9 cellular contexts compared by ENCODE assay signal in the genomic region with DNA sequence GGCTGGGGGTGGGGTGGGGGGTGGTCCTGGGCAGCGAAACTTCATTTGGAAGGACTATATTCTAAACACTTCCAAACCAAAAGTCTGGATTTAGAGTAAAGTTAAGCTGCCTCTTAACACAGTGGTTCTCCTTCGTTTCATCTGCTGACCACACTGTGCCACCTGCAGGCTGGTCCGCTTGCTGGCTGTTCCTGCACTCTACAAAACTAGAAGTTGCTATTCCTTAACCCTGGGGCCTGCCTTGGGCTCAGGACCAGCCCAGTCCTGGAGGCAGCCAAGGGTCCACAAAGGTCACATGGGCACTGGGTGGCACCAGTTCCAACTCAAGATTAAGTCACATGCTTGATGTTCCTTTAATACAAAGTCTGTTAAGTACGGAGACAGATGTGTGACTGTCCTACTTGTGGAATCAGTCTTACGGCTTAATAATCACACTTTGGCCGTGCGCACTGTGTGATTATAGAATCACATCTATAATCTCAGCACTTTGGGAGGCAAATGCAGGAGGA.
DNase-seq lines count a peak whose midpoint lies in the region; ATAC-seq and TF ChIP-seq lines count a peak whose summit lies in the region.
"Had no signal": no experiment of that assay in that cellular context is flagged by ENCODE, and none has a peak within 500 bp of the region (broad histone marks: within the 10 kb centered on the region; RNA-seq: fewer than 3 reads in every experiment).

No MANE protein-coding gene starts in this region.

- TF ChIP-seq CTCF in GM10266 (IDR thresholded peaks at IDR 0.05; ENCODE audit: control insufficient read depth, insufficient read depth, low read depth, missing control alignments) = peak; percentile 64

- H3K4me1 Mint-ChIP-seq in naive thymus-derived CD8-positive, alpha-beta T cell = peaks cover 27 to 66% (median 48%) of the 10 kb centered on the region in 4 donors

- POLR2A ChIA-PET in naive thymus-derived CD8-positive, alpha-beta T cell (lab: Charles Lee) = interaction anchor here (0.7 to 1.0 kb wide), 4 partner anchors 8 to 349 kb away, joined by 3 read pairs; no protein-coding TSS in a partner anchor

- H3K4me1 ChIP-seq in mesenchymal stem cell (ENCODE audit: control insufficient read depth, insufficient read depth, low read depth, low read length) = no peaks in the 10 kb centered on the region

- ATAC-seq in esophagus mucosa = peak; percentile 52
- peak; percentile 45 to 60 for ATAC-seq in naive thymus-derived CD8-positive, alpha-beta T cell
- ATAC-seq in HG02970 (IDR thresholded peaks at IDR 0.05; ENCODE audit: low FRiP score, unreplicated experiment) = no peak

- peaks cover 5 to 12% of the 10 kb centered on the region in 2 experiments for H3K27me3 ChIP-seq in mesenchymal stem cell (ENCODE audit: control insufficient read depth in 1 of 2, insufficient read depth in 1 of 2, low read length in 2 of 2)

- no peak overlapping the region for H4K8ac ChIP-seq in mesenchymal stem cell (ENCODE audit: low read length)

- no peak overlapping the region for H3K14ac ChIP-seq in mesenchymal stem cell (ENCODE audit: low read length in 2 of 2)

- no peak overlapping the region for H3K9ac ChIP-seq in mesenchymal stem cell (ENCODE audit: low read length)

- H3K79me1 ChIP-seq in mesenchymal stem cell (replicated peaks; ENCODE audit: low read length, poor library complexity, severe bottlenecking) = no peaks in the 10 kb centered on the region

- no peak overlapping the region for H2BK15ac ChIP-seq in mesenchymal stem cell (ENCODE audit: low read depth, poor library complexity, severe bottlenecking)

- H3K36me3 Mint-ChIP-seq in naive thymus-derived CD8-positive, alpha-beta T cell = peaks cover 0 to 2% (median 0%) of the 10 kb centered on the region in 3 donors

- H3K4me3 ChIP-seq in mesenchymal stem cell (ENCODE audit: insufficient read depth in 1 of 2, low read depth in 1 of 2, low read length in 2 of 2) = no peak overlapping the region

- WGBS in mesenchymal stem cell = 75% methylated on average over 6 of the region's 7 CpGs

- H2AK5ac ChIP-seq in mesenchymal stem cell (ENCODE audit: low read length, severe bottlenecking) = no peak overlapping the region

- H3K36me3 ChIP-seq in mesenchymal stem cell (ENCODE audit: control insufficient read depth in 1 of 2, insufficient read depth in 2 of 2, low read depth in 1 of 2, low read length in 2 of 2) = no peaks in the 10 kb centered on the region

- no peak overlapping the region for H3K23ac ChIP-seq in mesenchymal stem cell (ENCODE audit: low read length in 2 of 2)

- no peak overlapping the region for H3K4me3 Mint-ChIP-seq in naive thymus-derived CD8-positive, alpha-beta T cell
- H3K4me3 Mint-ChIP-seq: dendritic cell treated with granulocyte-macrophage colony-stimulating factor and Interleukin-4, amounts not matched to agents 40 ng/mL and 50 ng/mL, for 4 days had no signal

- no peaks in the 10 kb centered on the region for H3K9me3 Mint-ChIP-seq in naive thymus-derived CD8-positive, alpha-beta T cell
- H3K9me3 Mint-ChIP-seq: dendritic cell treated with granulocyte-macrophage colony-stimulating factor and Interleukin-4, amounts not matched to agents 40 ng/mL and 50 ng/mL, for 4 days had no signal

- H4K91ac ChIP-seq in mesenchymal stem cell (ENCODE audit: low read length) = no peak overlapping the region

- H3K27me3 Mint-ChIP-seq in naive thymus-derived CD8-positive, alpha-beta T cell = no peaks in the 10 kb centered on the region
- H3K27me3 Mint-ChIP-seq: dendritic cell treated with granulocyte-macrophage colony-stimulating factor and Interleukin-4, amounts not matched to agents 40 ng/mL and 50 ng/mL, for 4 days had no signal

- no peak overlapping the region for H3K18ac ChIP-seq in mesenchymal stem cell (ENCODE audit: low read depth in 1 of 2, low read length in 2 of 2)

- H2BK120ac ChIP-seq in mesenchymal stem cell (ENCODE audit: low read depth, low read length) = no peak overlapping the region

- peak overlapping the region in 6 of 10 donors; percentile 21 to 79 (median 46) for H3K27ac Mint-ChIP-seq in naive thymus-derived CD8-positive, alpha-beta T cell
- H3K27ac Mint-ChIP-seq: dendritic cell treated with granulocyte-macrophage colony-stimulating factor and Interleukin-4, amounts not matched to agents 40 ng/mL and 50 ng/mL, for 4 days had no signal

- H2BK12ac ChIP-seq in mesenchymal stem cell (ENCODE audit: low read length in 2 of 2) = no peak overlapping the region

- no peak overlapping the region for H2AFZ ChIP-seq in mesenchymal stem cell (ENCODE audit: low read depth, low read length)

- H3K9me3 ChIP-seq in mesenchymal stem cell (ENCODE audit: control insufficient read depth, low read length) = no peaks in the 10 kb centered on the region

- DNase-seq in AG08395 (ENCODE audit: low spot score) (peak; percentile 79), GM10266 (ENCODE audit: extremely low spot score) (no peak), RPMI8226 (peak; percentile 49), mesenchymal stem cell (no peak), T-helper 9 cell (no peak)
- peak in 1 of 10 donors; percentile 22 for DNase-seq in naive thymus-derived CD8-positive, alpha-beta T cell

- H2BK5ac ChIP-seq in mesenchymal stem cell (ENCODE audit: low read depth, low read length, poor library complexity, severe bottlenecking) = no peak overlapping the region

- H3K4me2 ChIP-seq in mesenchymal stem cell (ENCODE audit: low read length, poor library complexity, severe bottlenecking) = no peak overlapping the region

- H3K27ac ChIP-seq in mesenchymal stem cell (ENCODE audit: low read length, poor library complexity, severe bottlenecking) = no peak overlapping the region

- no peak overlapping the region for H3K4ac ChIP-seq in mesenchymal stem cell (ENCODE audit: low read depth in 1 of 2, low read length in 2 of 2)

Comparison
In these comparisons a context has a peak if more than half of its experiments do, and no peak if none do; other contexts are left out.
1. DNase-seq: peak in AG08395 (single experiment) and RPMI8226 (single experiment); none in GM10266 (single experiment), mesenchymal stem cell (single experiment) and T-helper 9 cell (single experiment).